In genomic region chr6:125986956-125987617, GRCh38 we compare ENCODE assay signal across 9 cellular contexts. TPM values are rescaled to one million over a fixed set of nuclear protein-coding genes. Genes with fewer than 3 reads are reported as not detected.
DNase-seq lines count a peak whose midpoint lies in the region; ATAC-seq and TF ChIP-seq lines count a peak whose summit lies in the region.
"Had no signal": no experiment of that assay in that cellular context is flagged by ENCODE, and none has a peak within 500 bp of the region (broad histone marks: within the 10 kb centered on the region; RNA-seq: fewer than 3 reads in every experiment).

No MANE protein-coding gene starts in this region.

- 0 out of 2 replicates have a peak, but pooled peaks cover under 1% of the 10 kb centered on the region for H4K20me1 ChIP-seq in PC-9 (ENCODE audit: insufficient read depth)

- H3K27me3 ChIP-seq in ACC112 (ENCODE audit: insufficient read depth, low read length) = no peaks in the 10 kb centered on the region
- H3K27me3 ChIP-seq in PC-9 (ENCODE audit: insufficient read depth, low read depth) = no peaks in the 10 kb centered on the region
- no peaks in the 10 kb centered on the region for H3K27me3 ChIP-seq in esophagus (ENCODE audit: control insufficient read depth in 1 of 2, insufficient read depth in 2 of 2, low read length in 2 of 2)
- no peaks in the 10 kb centered on the region for H3K27me3 ChIP-seq in neuronal stem cell (ENCODE audit: control insufficient read depth in 3 of 3, insufficient read depth in 3 of 3, low read depth in 1 of 3, low read length in 3 of 3)

- H2AK5ac ChIP-seq in neuronal stem cell (ENCODE audit: low read depth, low read length) = no peak overlapping the region

- BruUV-seq in PC-9 (replicated peaks; lab: Mats Ljungman, UMichigan) = no TSS peak

- peak overlapping the region; percentile 91 for H3K4me3 ChIP-seq in ACC112 (ENCODE audit: low read depth, low read length)
- H3K4me3 ChIP-seq in PC-9 = peak overlapping the region; percentile 69
- H3K4me3 ChIP-seq in esophagus (ENCODE audit: low read depth in 1 of 2, low read length in 2 of 2) = peak overlapping the region; percentile 83 to 94
- peak overlapping the region; percentile 72 to 93 for H3K4me3 ChIP-seq in neuronal stem cell (ENCODE audit: low read length in 2 of 2)

- H3K36me3 ChIP-seq in ACC112 (ENCODE audit: insufficient read depth, low read length) (no peaks in the 10 kb centered on the region), PC-9 (ENCODE audit: low read depth) (no peaks in the 10 kb centered on the region), esophagus (ENCODE audit: control insufficient read depth in 2 of 2, insufficient read depth in 2 of 2, low read length in 1 of 2) (no peaks in the 10 kb centered on the region), neuronal stem cell (replicated peaks in 1 of 2; ENCODE audit: control insufficient read depth in 2 of 2, insufficient read depth in 2 of 2, low read length in 2 of 2) (peaks cover 0 to 5% of the 10 kb centered on the region in 2 donors)

- peak overlapping the region; percentile 100 for H3K18ac ChIP-seq in neuronal stem cell (ENCODE audit: low read length)

- H3K14ac ChIP-seq in neuronal stem cell (ENCODE audit: low read length) = no peak overlapping the region

- no peak overlapping the region for H4K8ac ChIP-seq in neuronal stem cell (ENCODE audit: low read depth, low read length)

- no peak overlapping the region for H3K4me3 Mint-ChIP-seq in activated T-helper 1 cell treated with anti-CD3 and anti-CD28 coated beads, Interleukin-12 subunit alpha, Interleukin-12 subunit beta, Interleukin-2, Interleukin-4 antibody, amounts not matched to agents 30 ng/mL and 10 ng/mL and 1 ng/mL, durations not matched to agents 14 hours and 24 hours and 36 hours
- H3K4me3 Mint-ChIP-seq: neural crest cell had no signal

- H3K9me3 ChIP-seq in PC-9 (ENCODE audit: insufficient read depth, low read depth) (no peaks in the 10 kb centered on the region), esophagus (ENCODE audit: control insufficient read depth in 2 of 2, insufficient read depth in 1 of 2, low read depth in 1 of 2, low read length in 1 of 2) (no peaks in the 10 kb centered on the region), neuronal stem cell (replicated peaks in 1 of 2; ENCODE audit: control insufficient read depth in 2 of 2, insufficient read depth in 1 of 2, low read depth in 1 of 2, low read length in 2 of 2) (peaks cover 0 to 5% of the 10 kb centered on the region in 2 donors)

- POLR2A ChIA-PET in PC-9 (lab: Charles Lee; ENCODE audit: unreplicated experiment) = interaction anchor here (0.6 to 1.5 kb wide), 2 partner anchors 102 to 197 kb away, joined by 6 read pairs; no protein-coding TSS in a partner anchor

- no peak overlapping the region for H4K91ac ChIP-seq in neuronal stem cell (ENCODE audit: low read depth, low read length, poor library complexity)

- H3K27ac Mint-ChIP-seq in activated T-helper 1 cell treated with anti-CD3 and anti-CD28 coated beads, Interleukin-12 subunit alpha, Interleukin-12 subunit beta, Interleukin-2, Interleukin-4 antibody, amounts not matched to agents 30 ng/mL and 10 ng/mL and 1 ng/mL, durations not matched to agents 14 hours and 24 hours and 36 hours = no peak overlapping the region

- CTCF ChIA-PET in PC-9 (lab: Charles Lee) = interaction anchor here (0.9 to 1.3 kb wide), 2 partner anchors 13 to 206 kb away, joined by 3 to 4 read pairs; no protein-coding TSS in a partner anchor

- no peak overlapping the region for H2BK15ac ChIP-seq in neuronal stem cell (ENCODE audit: low read length)

- no peak for TF ChIP-seq CTCF in PC-9 (conservative IDR thresholded peaks at IDR 0.05)

- H3K4me1 ChIP-seq in ACC112 (ENCODE audit: control insufficient read depth, insufficient read depth, low read length, unreplicated experiment) (peaks cover 30% of the 10 kb centered on the region), PC-9 (replicated peaks; ENCODE audit: insufficient read depth) (peaks cover 55% of the 10 kb centered on the region), esophagus (ENCODE audit: control insufficient read depth in 2 of 2, insufficient read depth in 2 of 2, low read length in 1 of 2) (no peaks in the 10 kb centered on the region), neuronal stem cell (ENCODE audit: control insufficient read depth in 2 of 2, insufficient read depth in 1 of 2, low read depth in 1 of 2, low read length in 2 of 2) (peaks cover 0 to 6% of the 10 kb centered on the region in 2 donors)

- intact Hi-C loops in PC-9 (cut with micrococcal nuclease; ENCODE audit: unreplicated experiment) = loop anchor here (10.0 kb wide), 1 partner anchor 1762 kb away; no protein-coding TSS in a partner anchor
- intact Hi-C loops in activated T-helper 1 cell treated with anti-CD3 and anti-CD28 coated beads, Interleukin-12 subunit alpha, Interleukin-12 subunit beta, Interleukin-2, Interleukin-4 antibody, amounts not matched to agents 30 ng/mL and 10 ng/mL and 1 ng/mL, durations not matched to agents 14 hours and 24 hours and 36 hours (cut with micrococcal nuclease) = loop anchor here (1.0 to 5.0 kb wide), 8 partner anchors 13 to 685 kb away; partner anchors contain the start of genes CENPW, HDDC2 and HINT3

- H3K79me2 ChIP-seq in ACC112 (ENCODE audit: control insufficient read depth, insufficient read depth, low read length, unreplicated experiment) (peaks cover 44% of the 10 kb centered on the region), PC-9 (ENCODE audit: low read depth) (peaks cover 73% of the 10 kb centered on the region)

- DNase-seq in PC-9 (no peak), neuronal stem cell (ENCODE audit: low spot score) (no peak), retina (no peak)
- no peak for DNase-seq in activated T-helper 1 cell treated with anti-CD3 and anti-CD28 coated beads, Interleukin-12 subunit alpha, Interleukin-12 subunit beta, Interleukin-2, Interleukin-4 antibody, amounts not matched to agents 30 ng/mL and 10 ng/mL and 1 ng/mL, durations not matched to agents 14 hours and 24 hours and 36 hours (ENCODE audit: low spot score)

- H3K4me1 Mint-ChIP-seq in activated T-helper 1 cell treated with anti-CD3 and anti-CD28 coated beads, Interleukin-12 subunit alpha, Interleukin-12 subunit beta, Interleukin-2, Interleukin-4 antibody, amounts not matched to agents 30 ng/mL and 10 ng/mL and 1 ng/mL, durations not matched to agents 14 hours and 24 hours and 36 hours (ENCODE audit: low read depth) = peaks cover 8% of the 10 kb centered on the region
- H3K4me1 Mint-ChIP-seq: neural crest cell had no signal

- H3K36me3 Mint-ChIP-seq in activated T-helper 1 cell treated with anti-CD3 and anti-CD28 coated beads, Interleukin-12 subunit alpha, Interleukin-12 subunit beta, Interleukin-2, Interleukin-4 antibody, amounts not matched to agents 30 ng/mL and 10 ng/mL and 1 ng/mL, durations not matched to agents 14 hours and 24 hours and 36 hours (ENCODE audit: low read depth) = no peaks in the 10 kb centered on the region

- ATAC-seq in GM18870 (IDR thresholded peaks at IDR 0.05; ENCODE audit: unreplicated experiment) (peak; percentile 22), HG03066 (IDR thresholded peaks at IDR 0.05; ENCODE audit: low read depth, unreplicated experiment) (peak; percentile 18)

- H3K9ac ChIP-seq in neuronal stem cell (ENCODE audit: low read depth, low read length, poor library complexity) = peak overlapping the region; percentile 94

- no peak overlapping the region for H2BK5ac ChIP-seq in neuronal stem cell (ENCODE audit: low read length)

- no peak overlapping the region for H3K4ac ChIP-seq in neuronal stem cell (ENCODE audit: low read length)

- H2AFZ ChIP-seq in ACC112 (ENCODE audit: low read length, unreplicated experiment) = peak overlapping the region; percentile 96
- H2AFZ ChIP-seq in PC-9 = peak overlapping the region; percentile 96
- peak overlapping the region; percentile 92 for H2AFZ ChIP-seq in neuronal stem cell (ENCODE audit: low read length)

- no peaks in the 10 kb centered on the region for H3K27me3 Mint-ChIP-seq in activated T-helper 1 cell treated with anti-CD3 and anti-CD28 coated beads, Interleukin-12 subunit alpha, Interleukin-12 subunit beta, Interleukin-2, Interleukin-4 antibody, amounts not matched to agents 30 ng/mL and 10 ng/mL and 1 ng/mL, durations not matched to agents 14 hours and 24 hours and 36 hours (ENCODE audit: insufficient read depth)

- no peaks in the 10 kb centered on the region for H3K9me3 Mint-ChIP-seq in activated T-helper 1 cell treated with anti-CD3 and anti-CD28 coated beads, Interleukin-12 subunit alpha, Interleukin-12 subunit beta, Interleukin-2, Interleukin-4 antibody, amounts not matched to agents 30 ng/mL and 10 ng/mL and 1 ng/mL, durations not matched to agents 14 hours and 24 hours and 36 hours
- H3K9me3 Mint-ChIP-seq: neural crest cell had no signal

- H3K27ac ChIP-seq in ACC112 (ENCODE audit: low read depth, low read length) (peak overlapping the region; percentile 11; the same call in 1 of the 2 replicates), PC-9 (peak overlapping the region; percentile 88), esophagus (ENCODE audit: low read depth in 2 of 2, low read length in 1 of 2) (peak overlapping the region; percentile 77 to 93), neuronal stem cell (replicated peaks; ENCODE audit: low read length) (no peak overlapping the region)

- no peaks in the 10 kb centered on the region; the same call in 1 of the 2 replicates for H3K9me2 ChIP-seq in PC-9 (ENCODE audit: insufficient read depth)

- no peak overlapping the region for H3K23ac ChIP-seq in neuronal stem cell (ENCODE audit: low read depth, low read length, poor library complexity)

- H3K79me1 ChIP-seq in neuronal stem cell (ENCODE audit: low read depth, low read length) = peaks cover 4% of the 10 kb centered on the region

- H3K4me2 ChIP-seq in PC-9 (peak overlapping the region; percentile 87), neuronal stem cell (ENCODE audit: insufficient read depth, low read length, poor library complexity, severe bottlenecking) (peak overlapping the region; percentile 61)

- WGBS in esophagus, 2 donors = 16 to 18% methylated on average over 11 of the region's 11 CpGs
- whole genome bisulfite sequencing in neuronal stem cell (ENCODE audit: extremely low coverage in 2 of 2, insufficient read length in 2 of 2, insufficient replicate concordance in 1 of 2), 2 donors = 100% methylated on average over 1 of the region's 11 CpGs; no CpG with 5 or more reads in 1 of the 2 donors

- no peak overlapping the region for H2BK120ac ChIP-seq in neuronal stem cell (ENCODE audit: low read depth, low read length)

- H2BK12ac ChIP-seq in neuronal stem cell (ENCODE audit: low read length) = no peak overlapping the region

- H3F3A ChIP-seq in PC-9 (ENCODE audit: insufficient read depth, low read depth) = peaks cover 27% of the 10 kb centered on the region

RNA-seq across cellular contexts. Expression of gene TRMT11, which starts 0.7 kb away (rescaled TPM):
- total RNA-seq in PC-9 (2021) = 24.2 and 26.0 TPM in 2 replicates
- 10 to 100 TPM in 1 of 2 donors, 1 to 10 TPM in 1; 6.7 to 10.3 TPM for polyA plus RNA-seq in esophagus
- 30.6 TPM for polyA plus RNA-seq in neuronal stem cell (2013, experiment 1 of 2)
- polyA plus RNA-seq in neuronal stem cell (2013, experiment 2 of 2) = 32.7 TPM
- 27.9 and 29.1 TPM in 2 replicates for total RNA-seq in activated T-helper 1 cell treated with anti-CD3 and anti-CD28 coated beads, Interleukin-12 subunit alpha, Interleukin-12 subunit beta, Interleukin-2, Interleukin-4 antibody, amounts not matched to agents 30 ng/mL and 10 ng/mL and 1 ng/mL, durations not matched to agents 14 hours and 24 hours and 36 hours

RNA-seq across cellular contexts. Expression of gene HINT3, which starts 30.5 kb away (rescaled TPM):
- 13.6 and 14.4 TPM in 2 replicates for total RNA-seq in PC-9 (2021)
- polyA plus RNA-seq in esophagus = 10 to 100 TPM in 1 of 2 donors, 1 to 10 TPM in 1; 2.8 to 10.1 TPM
- 13.5 TPM for polyA plus RNA-seq in neuronal stem cell (2013, experiment 1 of 2)
- 13.0 TPM for polyA plus RNA-seq in neuronal stem cell (2013, experiment 2 of 2)
- 9.4 and 9.6 TPM in 2 replicates for total RNA-seq in activated T-helper 1 cell treated with anti-CD3 and anti-CD28 coated beads, Interleukin-12 subunit alpha, Interleukin-12 subunit beta, Interleukin-2, Interleukin-4 antibody, amounts not matched to agents 30 ng/mL and 10 ng/mL and 1 ng/mL, durations not matched to agents 14 hours and 24 hours and 36 hours
